Comparison of ENCODE assay signal across 1 cellular context in the genomic region with DNA sequence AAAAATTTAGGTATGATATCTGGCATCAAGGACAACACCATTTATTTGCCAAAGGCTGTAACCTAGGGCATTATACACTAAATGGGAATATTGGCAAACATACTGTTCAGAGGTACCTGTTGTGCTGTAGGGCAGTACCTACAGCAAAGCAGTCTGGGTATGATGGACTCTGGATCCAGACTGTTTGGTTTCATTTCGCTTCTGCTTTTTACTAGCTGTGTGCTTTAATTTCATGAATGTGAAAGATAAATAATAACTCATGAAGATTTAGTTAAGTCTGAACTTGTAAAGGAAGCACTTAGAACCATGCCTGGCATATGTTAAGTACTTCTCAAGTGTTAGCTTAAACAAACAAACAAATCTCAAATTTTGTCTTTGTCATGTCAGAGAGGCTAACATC.
TF ChIP-seq lines count a peak whose summit lies in the region.

No MANE protein-coding gene starts in this region.

TF ChIP-seq in GM23338, 12 proteins besides CTCF, POLR2A, EP300 and RAD21 (continued from another document):
- TF ChIP-seq, protein P1, sequence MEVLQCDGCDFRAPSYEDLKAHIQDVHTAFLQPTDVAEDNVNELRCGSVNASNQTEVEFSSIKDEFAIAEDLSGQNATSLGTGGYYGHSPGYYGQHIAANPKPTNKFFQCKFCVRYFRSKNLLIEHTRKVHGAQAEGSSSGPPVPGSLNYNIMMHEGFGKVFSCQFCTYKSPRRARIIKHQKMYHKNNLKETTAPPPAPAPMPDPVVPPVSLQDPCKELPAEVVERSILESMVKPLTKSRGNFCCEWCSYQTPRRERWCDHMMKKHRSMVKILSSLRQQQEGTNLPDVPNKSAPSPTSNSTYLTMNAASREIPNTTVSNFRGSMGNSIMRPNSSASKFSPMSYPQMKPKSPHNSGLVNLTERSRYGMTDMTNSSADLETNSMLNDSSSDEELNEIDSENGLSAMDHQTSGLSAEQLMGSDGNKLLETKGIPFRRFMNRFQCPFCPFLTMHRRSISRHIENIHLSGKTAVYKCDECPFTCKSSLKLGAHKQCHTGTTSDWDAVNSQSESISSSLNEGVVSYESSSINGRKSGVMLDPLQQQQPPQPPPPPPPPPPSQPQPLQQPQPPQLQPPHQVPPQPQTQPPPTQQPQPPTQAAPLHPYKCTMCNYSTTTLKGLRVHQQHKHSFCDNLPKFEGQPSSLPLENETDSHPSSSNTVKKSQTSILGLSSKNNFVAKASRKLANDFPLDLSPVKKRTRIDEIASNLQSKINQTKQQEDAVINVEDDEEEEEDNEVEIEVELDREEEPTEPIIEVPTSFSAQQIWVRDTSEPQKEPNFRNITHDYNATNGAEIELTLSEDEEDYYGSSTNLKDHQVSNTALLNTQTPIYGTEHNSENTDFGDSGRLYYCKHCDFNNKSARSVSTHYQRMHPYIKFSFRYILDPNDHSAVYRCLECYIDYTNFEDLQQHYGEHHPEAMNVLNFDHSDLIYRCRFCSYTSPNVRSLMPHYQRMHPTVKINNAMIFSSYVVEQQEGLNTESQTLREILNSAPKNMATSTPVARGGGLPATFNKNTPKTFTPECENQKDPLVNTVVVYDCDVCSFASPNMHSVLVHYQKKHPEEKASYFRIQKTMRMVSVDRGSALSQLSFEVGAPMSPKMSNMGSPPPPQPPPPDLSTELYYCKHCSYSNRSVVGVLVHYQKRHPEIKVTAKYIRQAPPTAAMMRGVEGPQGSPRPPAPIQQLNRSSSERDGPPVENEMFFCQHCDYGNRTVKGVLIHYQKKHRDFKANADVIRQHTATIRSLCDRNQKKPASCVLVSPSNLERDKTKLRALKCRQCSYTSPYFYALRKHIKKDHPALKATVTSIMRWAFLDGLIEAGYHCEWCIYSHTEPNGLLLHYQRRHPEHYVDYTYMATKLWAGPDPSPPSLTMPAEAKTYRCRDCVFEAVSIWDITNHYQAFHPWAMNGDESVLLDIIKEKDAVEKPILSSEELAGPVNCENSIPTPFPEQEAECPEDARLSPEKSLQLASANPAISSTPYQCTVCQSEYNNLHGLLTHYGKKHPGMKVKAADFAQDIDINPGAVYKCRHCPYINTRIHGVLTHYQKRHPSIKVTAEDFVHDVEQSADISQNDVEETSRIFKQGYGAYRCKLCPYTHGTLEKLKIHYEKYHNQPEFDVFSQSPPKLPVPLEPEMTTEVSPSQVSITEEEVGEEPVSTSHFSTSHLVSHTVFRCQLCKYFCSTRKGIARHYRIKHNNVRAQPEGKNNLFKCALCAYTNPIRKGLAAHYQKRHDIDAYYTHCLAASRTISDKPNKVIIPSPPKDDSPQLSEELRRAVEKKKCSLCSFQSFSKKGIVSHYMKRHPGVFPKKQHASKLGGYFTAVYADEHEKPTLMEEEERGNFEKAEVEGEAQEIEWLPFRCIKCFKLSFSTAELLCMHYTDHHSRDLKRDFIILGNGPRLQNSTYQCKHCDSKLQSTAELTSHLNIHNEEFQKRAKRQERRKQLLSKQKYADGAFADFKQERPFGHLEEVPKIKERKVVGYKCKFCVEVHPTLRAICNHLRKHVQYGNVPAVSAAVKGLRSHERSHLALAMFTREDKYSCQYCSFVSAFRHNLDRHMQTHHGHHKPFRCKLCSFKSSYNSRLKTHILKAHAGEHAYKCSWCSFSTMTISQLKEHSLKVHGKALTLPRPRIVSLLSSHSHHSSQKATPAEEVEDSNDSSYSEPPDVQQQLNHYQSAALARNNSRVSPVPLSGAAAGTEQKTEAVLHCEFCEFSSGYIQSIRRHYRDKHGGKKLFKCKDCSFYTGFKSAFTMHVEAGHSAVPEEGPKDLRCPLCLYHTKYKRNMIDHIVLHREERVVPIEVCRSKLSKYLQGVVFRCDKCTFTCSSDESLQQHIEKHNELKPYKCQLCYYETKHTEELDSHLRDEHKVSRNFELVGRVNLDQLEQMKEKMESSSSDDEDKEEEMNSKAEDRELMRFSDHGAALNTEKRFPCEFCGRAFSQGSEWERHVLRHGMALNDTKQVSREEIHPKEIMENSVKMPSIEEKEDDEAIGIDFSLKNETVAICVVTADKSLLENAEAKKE (CRISPR knock-in tag; IDR thresholded peaks at IDR 0.05) = no peak
- no peak for TF ChIP-seq CREB1 (CRISPR knock-in tag; IDR thresholded peaks at IDR 0.05; ENCODE audit: low read depth)
